1 cellular context compared by ENCODE assay signal in the genomic region with DNA sequence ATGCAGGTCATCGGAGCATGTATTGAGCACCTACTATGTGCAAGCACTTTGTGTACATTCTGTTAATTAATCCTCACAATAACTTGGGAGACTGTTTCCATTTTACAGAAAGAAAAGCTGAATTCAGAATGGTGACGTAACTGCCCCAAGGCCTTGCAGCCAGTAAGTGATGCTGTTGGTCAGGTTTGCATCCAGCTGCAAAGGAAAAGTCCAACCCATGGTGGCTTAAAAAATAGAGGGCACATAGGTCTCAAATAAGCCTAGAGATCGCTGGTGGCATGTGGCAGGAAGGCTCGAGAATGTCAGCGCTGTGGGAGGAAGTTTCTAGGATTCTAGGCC.
TF ChIP-seq lines count a peak whose summit lies in the region.

No MANE protein-coding gene starts in this region.

TF ChIP-seq in HepG2, 621 proteins besides CTCF, POLR2A, EP300 and RAD21 (continued from another document):
- TF ChIP-seq, protein P1, sequence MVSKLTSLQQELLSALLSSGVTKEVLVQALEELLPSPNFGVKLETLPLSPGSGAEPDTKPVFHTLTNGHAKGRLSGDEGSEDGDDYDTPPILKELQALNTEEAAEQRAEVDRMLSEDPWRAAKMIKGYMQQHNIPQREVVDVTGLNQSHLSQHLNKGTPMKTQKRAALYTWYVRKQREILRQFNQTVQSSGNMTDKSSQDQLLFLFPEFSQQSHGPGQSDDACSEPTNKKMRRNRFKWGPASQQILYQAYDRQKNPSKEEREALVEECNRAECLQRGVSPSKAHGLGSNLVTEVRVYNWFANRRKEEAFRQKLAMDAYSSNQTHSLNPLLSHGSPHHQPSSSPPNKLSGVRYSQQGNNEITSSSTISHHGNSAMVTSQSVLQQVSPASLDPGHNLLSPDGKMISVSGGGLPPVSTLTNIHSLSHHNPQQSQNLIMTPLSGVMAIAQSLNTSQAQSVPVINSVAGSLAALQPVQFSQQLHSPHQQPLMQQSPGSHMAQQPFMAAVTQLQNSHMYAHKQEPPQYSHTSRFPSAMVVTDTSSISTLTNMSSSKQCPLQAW (CRISPR knock-in tag; IDR thresholded peaks at IDR 0.05): no peak
- TF ChIP-seq BORCS8-MEF2B (CRISPR knock-in tag; IDR thresholded peaks at IDR 0.05): no peak
- TF ChIP-seq CREB1 (IDR thresholded peaks at IDR 0.05): peak; percentile 66; the same call in 1 of the 2 replicates
- TF ChIP-seq CREB1 (CRISPR knock-in tag; IDR thresholded peaks at IDR 0.05): no peak
- TF ChIP-seq SRY (CRISPR knock-in tag; IDR thresholded peaks at IDR 0.05): no peak
- TF ChIP-seq TOE1 (CRISPR knock-in tag; IDR thresholded peaks at IDR 0.05): no peak
- TF ChIP-seq SOX6 (IDR thresholded peaks at IDR 0.05): no peak
- no peak for TF ChIP-seq SOX6 (CRISPR knock-in tag; IDR thresholded peaks at IDR 0.05)
- TF ChIP-seq, protein P2, sequence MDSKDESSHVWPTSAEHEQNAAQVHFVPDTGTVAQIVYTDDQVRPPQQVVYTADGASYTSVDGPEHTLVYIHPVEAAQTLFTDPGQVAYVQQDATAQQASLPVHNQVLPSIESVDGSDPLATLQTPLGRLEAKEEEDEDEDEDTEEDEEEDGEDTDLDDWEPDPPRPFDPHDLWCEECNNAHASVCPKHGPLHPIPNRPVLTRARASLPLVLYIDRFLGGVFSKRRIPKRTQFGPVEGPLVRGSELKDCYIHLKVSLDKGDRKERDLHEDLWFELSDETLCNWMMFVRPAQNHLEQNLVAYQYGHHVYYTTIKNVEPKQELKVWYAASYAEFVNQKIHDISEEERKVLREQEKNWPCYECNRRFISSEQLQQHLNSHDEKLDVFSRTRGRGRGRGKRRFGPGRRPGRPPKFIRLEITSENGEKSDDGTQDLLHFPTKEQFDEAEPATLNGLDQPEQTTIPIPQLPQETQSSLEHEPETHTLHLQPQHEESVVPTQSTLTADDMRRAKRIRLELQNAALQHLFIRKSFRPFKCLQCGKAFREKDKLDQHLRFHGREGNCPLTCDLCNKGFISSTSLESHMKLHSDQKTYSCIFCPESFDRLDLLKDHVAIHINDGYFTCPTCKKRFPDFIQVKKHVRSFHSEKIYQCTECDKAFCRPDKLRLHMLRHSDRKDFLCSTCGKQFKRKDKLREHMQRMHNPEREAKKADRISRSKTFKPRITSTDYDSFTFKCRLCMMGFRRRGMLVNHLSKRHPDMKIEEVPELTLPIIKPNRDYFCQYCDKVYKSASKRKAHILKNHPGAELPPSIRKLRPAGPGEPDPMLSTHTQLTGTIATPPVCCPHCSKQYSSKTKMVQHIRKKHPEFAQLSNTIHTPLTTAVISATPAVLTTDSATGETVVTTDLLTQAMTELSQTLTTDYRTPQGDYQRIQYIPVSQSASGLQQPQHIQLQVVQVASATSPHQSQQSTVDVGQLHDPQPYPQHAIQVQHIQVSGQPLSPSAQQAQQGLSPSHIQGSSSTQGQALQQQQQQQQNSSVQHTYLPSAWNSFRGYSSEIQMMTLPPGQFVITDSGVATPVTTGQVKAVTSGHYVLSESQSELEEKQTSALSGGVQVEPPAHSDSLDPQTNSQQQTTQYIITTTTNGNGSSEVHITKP (CRISPR knock-in tag; IDR thresholded peaks at IDR 0.05; ENCODE audit: low read depth): no peak
